In genomic region chr4:134627386-134627785, GRCh38 we compare ENCODE assay signal across 1 cellular context.
TF ChIP-seq lines count a peak whose summit lies in the region.

No MANE protein-coding gene starts in this region.

TF ChIP-seq in H1, 55 proteins besides CTCF, POLR2A, EP300 and RAD21 (continued from another document):
- TF ChIP-seq E2F6 (IDR thresholded peaks at IDR 0.05) (no peak), HDAC6 (IDR thresholded peaks at IDR 0.05; ENCODE audit: low read depth, low read length) (no peak), POLR2AphosphoS5 (IDR thresholded peaks at IDR 0.05; ENCODE audit: low read depth, low read length) (no peak), HDAC2 (IDR thresholded peaks at IDR 0.05; ENCODE audit: borderline replicate concordance in 1 of 2, low read depth in 2 of 2, low read length in 2 of 2) (no peak), JUND (IDR thresholded peaks at IDR 0.05; ENCODE audit: low read length) (no peak), RBBP5 (IDR thresholded peaks at IDR 0.05; ENCODE audit: borderline replicate concordance, low read depth, low read length) (no peak)
